19 cellular contexts compared by ENCODE assay signal in the genomic region with DNA sequence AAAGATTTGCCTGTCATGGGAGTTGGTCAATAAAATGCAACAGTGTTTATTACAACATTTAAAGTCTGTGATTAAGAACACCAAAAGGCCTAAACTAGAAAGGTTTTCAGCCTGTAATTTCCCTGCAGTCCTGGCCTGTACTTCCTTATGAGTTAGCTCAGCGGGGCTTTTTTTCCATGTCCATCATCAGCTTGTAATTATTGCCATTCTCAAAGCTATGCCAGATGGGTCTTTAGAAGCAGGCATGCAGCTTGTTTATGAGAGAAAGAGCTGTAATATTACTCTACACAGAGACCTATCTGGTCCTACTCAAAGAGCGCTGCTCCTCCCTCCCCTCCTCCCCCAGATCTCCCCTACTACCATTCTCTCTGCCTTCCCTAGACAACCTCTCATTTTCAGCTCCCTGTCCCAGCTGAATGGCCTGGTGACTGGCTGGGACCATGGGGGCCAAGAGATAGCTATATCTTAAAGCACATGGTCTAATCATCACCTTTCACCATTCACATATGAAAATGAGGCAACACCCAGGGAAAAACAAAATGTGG.
DNase-seq lines count a peak whose midpoint lies in the region; ATAC-seq and TF ChIP-seq lines count a peak whose summit lies in the region.
"Had no signal": no experiment of that assay in that cellular context is flagged by ENCODE, and none has a peak within 500 bp of the region (broad histone marks: within the 10 kb centered on the region; RNA-seq: fewer than 3 reads in every experiment).

No MANE protein-coding gene starts in this region.

- CTCF ChIA-PET in Caco-2 (lab: Charles Lee), result interaction anchor here (1.3 kb wide), 2 partner anchors 142 to 161 kb away, joined by 3 to 6 read pairs; no protein-coding TSS in a partner anchor

- no peaks in the 10 kb centered on the region for H3K79me2 ChIP-seq in hepatocyte

- H3K27me3 ChIP-seq in hepatocyte (no peaks in the 10 kb centered on the region), Caco-2 (replicated peaks; ENCODE audit: control insufficient read depth, insufficient read depth, low read length) (no peaks in the 10 kb centered on the region), ascending aorta (no peaks in the 10 kb centered on the region)
- H3K27me3 ChIP-seq: adrenal gland, breast epithelium, heart right ventricle, left lung, testis had no signal

- peak overlapping the region; percentile 9 for H3K4me2 ChIP-seq in hepatocyte

- H3K4me1 Mint-ChIP-seq in type B pancreatic cell (ENCODE audit: unreplicated experiment), result peaks cover 37% of the 10 kb centered on the region
- no peaks in the 10 kb centered on the region for H3K4me1 Mint-ChIP-seq in Caco-2 (ENCODE audit: low read depth, unreplicated experiment)

- no TSS peak for BruUV-seq in Caco-2 (replicated peaks; lab: Mats Ljungman, UMichigan)

- H3K36me3 ChIP-seq in hepatocyte (replicated peaks; ENCODE audit: insufficient read depth, low read depth), result no peaks in the 10 kb centered on the region
- no peaks in the 10 kb centered on the region for H3K36me3 ChIP-seq in Caco-2 (ENCODE audit: control insufficient read depth, insufficient read depth, low read length)
- H3K36me3 ChIP-seq in ascending aorta, result no peaks in the 10 kb centered on the region
- H3K36me3 ChIP-seq: adrenal gland, breast epithelium, heart right ventricle, left lung, prostate gland had no signal

- H3K27me3 Mint-ChIP-seq in type B pancreatic cell, result peaks cover 2% of the 10 kb centered on the region
- no peaks in the 10 kb centered on the region for H3K27me3 Mint-ChIP-seq in Caco-2 (ENCODE audit: insufficient read depth, unreplicated experiment)

- peaks cover 4% of the 10 kb centered on the region for H3K9me3 Mint-ChIP-seq in type B pancreatic cell
- H3K9me3 Mint-ChIP-seq in Caco-2 (ENCODE audit: unreplicated experiment), result no peaks in the 10 kb centered on the region

- H3K27ac ChIP-seq in hepatocyte (peak overlapping the region; percentile 61), ascending aorta (no peak overlapping the region)
- H3K27ac ChIP-seq: adrenal gland, breast epithelium, heart right ventricle, left lung, prostate gland, testis had no signal

- peak overlapping the region; percentile 0 for H3K27ac Mint-ChIP-seq in type B pancreatic cell
- H3K27ac Mint-ChIP-seq in Caco-2 (ENCODE audit: unreplicated experiment), result no peak overlapping the region

- ATAC-seq in HG03097 (IDR thresholded peaks at IDR 0.05; ENCODE audit: low FRiP score, unreplicated experiment), result no peak
- ATAC-seq: heart right ventricle, left lung had no signal

- WGBS in hepatocyte (ENCODE audit: low lambda C conversion rate, missing lambda C conversion rate), result 42% methylated on average over 2 of the region's 2 CpGs

- H3K4me3 ChIP-seq in hepatocyte (no peak overlapping the region), Caco-2 (ENCODE audit: low read depth, low read length) (no peak overlapping the region), ascending aorta (no peak overlapping the region)
- H3K4me3 ChIP-seq: adrenal gland, breast epithelium, heart right ventricle, left lung, prostate gland, testis had no signal

- intact Hi-C loops in Caco-2 (cut with micrococcal nuclease; ENCODE audit: unreplicated experiment), result no loop called here
- intact Hi-C loops in ascending aorta (cut with DNase I), result no loop called here

- no peaks in the 10 kb centered on the region for H3K36me3 Mint-ChIP-seq in type B pancreatic cell
- no peaks in the 10 kb centered on the region for H3K36me3 Mint-ChIP-seq in Caco-2 (ENCODE audit: insufficient read depth, unreplicated experiment)

- DNase-seq in NCI-H1417 (lab: John Stamatoyannopoulos, UW) (peak in 2 of 3 experiments; percentile 24 to 67), NCI-H1417 treated with DMSO at 0.1 percent for 48 hours (lab: John Stamatoyannopoulos, UW) (no peak), NCI-H2227 (lab: John Stamatoyannopoulos, UW; ENCODE audit: unreplicated experiment) (peak; percentile 89), hepatocyte (ENCODE audit: low spot score) (peak; percentile 39), type B pancreatic cell (ENCODE audit: extremely low spot score, unreplicated experiment) (no peak), Caco-2 (no peak), ascending aorta (ENCODE audit: low spot score in 2 of 2) (no peak)
- DNase-seq: activated T-cell treated with anti-CD3 and anti-CD28 coated beads, Interleukin-2, amount 50 U/mL, for 1 hour; adrenal gland; DMS79 treated with DMSO at 0.1 percent for 48 hours; heart right ventricle; left lung; NCI-H1105 treated with DMSO at 0.1 percent for 48 hours; NCI-H526 treated with DMSO at 0.1 percent for 48 hours; T1000; testis had no signal

- no peaks in the 10 kb centered on the region for H3K9me2 ChIP-seq in hepatocyte (replicated peaks; ENCODE audit: insufficient read depth)

- peaks cover 12% of the 10 kb centered on the region for H3K4me1 ChIP-seq in hepatocyte (ENCODE audit: insufficient read depth)
- H3K4me1 ChIP-seq in Caco-2, result peaks cover 7% of the 10 kb centered on the region; the same call in 1 of the 2 replicates
- no peaks in the 10 kb centered on the region for H3K4me1 ChIP-seq in ascending aorta
- H3K4me1 ChIP-seq: adrenal gland, breast epithelium, prostate gland, testis had no signal

- POLR2A ChIA-PET in Caco-2 (lab: Charles Lee), result no interaction called here

- H2AFZ ChIP-seq in hepatocyte, result no peak overlapping the region

- H3K4me3 Mint-ChIP-seq in type B pancreatic cell, result no peak overlapping the region
- no peak overlapping the region for H3K4me3 Mint-ChIP-seq in Caco-2 (ENCODE audit: unreplicated experiment)

- H3K9me3 ChIP-seq in hepatocyte (ENCODE audit: low read depth) (no peaks in the 10 kb centered on the region), Caco-2 (no peaks in the 10 kb centered on the region), ascending aorta (no peaks in the 10 kb centered on the region)
- H3K9me3 ChIP-seq: adrenal gland, breast epithelium, heart right ventricle, left lung, prostate gland, testis had no signal

- H4K20me1 ChIP-seq in hepatocyte (ENCODE audit: insufficient read depth, poor library complexity, severe bottlenecking), result no peaks in the 10 kb centered on the region

- no peak for TF ChIP-seq CTCF in hepatocyte (IDR thresholded peaks at IDR 0.05; ENCODE audit: poor library complexity)
- no peak for TF ChIP-seq CTCF in type B pancreatic cell (conservative IDR thresholded peaks at IDR 0.05)
- no peak for TF ChIP-seq CTCF in Caco-2 (IDR thresholded peaks at IDR 0.05; ENCODE audit: insufficient read depth in 1 of 2, low read depth in 1 of 2, low read length in 1 of 2, severe bottlenecking in 1 of 2, unreplicated experiment in 1 of 2)
- TF ChIP-seq CTCF in ascending aorta (IDR thresholded peaks at IDR 0.05), result no peak

Comparison
In these comparisons a context has a peak if more than half of its experiments do, and no peak if none do; other contexts are left out.
1. DNase-seq: peak in NCI-H1417 (2 of 3), NCI-H2227 (single experiment) and hepatocyte (single experiment); none in NCI-H1417 treated with DMSO at 0.1 percent for 48 hours (single experiment), type B pancreatic cell (single experiment), Caco-2 (0 of 2) and ascending aorta (0 of 2).